1 cellular context compared by ENCODE assay signal in the genomic region with DNA sequence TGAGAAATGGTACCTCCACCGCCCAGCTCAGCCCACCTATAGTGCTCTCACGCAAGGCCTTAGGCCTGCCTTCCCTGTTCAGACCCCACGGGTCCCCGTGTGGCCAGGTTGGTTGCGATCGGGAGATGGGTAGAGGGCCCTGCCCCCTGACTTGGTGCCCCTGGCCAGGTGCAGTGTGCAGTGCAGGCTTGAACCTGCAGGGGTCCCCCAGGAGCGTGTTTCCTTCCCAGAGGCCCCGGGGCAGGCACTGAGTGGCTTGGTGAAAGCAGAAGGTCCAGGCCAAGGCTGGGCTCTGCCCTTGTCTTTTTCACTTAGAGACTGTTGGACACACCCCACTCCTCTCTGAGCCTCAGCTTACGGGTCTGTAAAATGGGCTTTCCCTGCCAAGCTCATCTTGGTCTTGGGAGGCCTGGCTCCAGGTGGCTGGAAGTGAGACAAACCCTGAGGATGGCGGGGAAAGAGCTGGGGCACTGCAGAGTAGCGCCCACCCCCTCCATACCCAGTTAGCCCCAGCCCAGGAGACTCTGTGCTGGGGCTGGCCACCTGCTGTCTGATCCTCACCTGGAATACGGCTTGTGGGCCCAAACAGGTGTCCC.
TF ChIP-seq lines count a peak whose summit lies in the region.

No MANE protein-coding gene starts in this region.

TF ChIP-seq in GM23338, 12 proteins besides CTCF, POLR2A, EP300 and RAD21 (continued from another document):
- TF ChIP-seq REST (IDR thresholded peaks at IDR 0.05; ENCODE audit: unreplicated experiment), result no peak
